ENCODE assay signal across 9 cellular contexts in genomic region chr5:74326571-74327338, GRCh38.
A peak's percentile ranks its signal among the peaks of the same experiment; 100 is the strongest.
DNase-seq lines count a peak whose midpoint lies in the region; ATAC-seq, FAIRE-seq and TF ChIP-seq lines count a peak whose summit lies in the region.
"Had no signal": no experiment of that assay in that cellular context is flagged by ENCODE, and none has a peak within 500 bp of the region (broad histone marks: within the 10 kb centered on the region; RNA-seq: fewer than 3 reads in every experiment).

No MANE protein-coding gene starts in this region.

- H4K20me1 ChIP-seq in DND-41 (ENCODE audit: insufficient read depth, low read length): no peaks in the 10 kb centered on the region
- no peaks in the 10 kb centered on the region for H4K20me1 ChIP-seq in H1 (replicated peaks in 1 of 2; ENCODE audit: control insufficient read depth in 1 of 2, insufficient read depth in 2 of 2, low read length in 2 of 2)

- H3K36me3 ChIP-seq in DND-41 (ENCODE audit: insufficient read depth, low read length) (no peaks in the 10 kb centered on the region), H1 (ENCODE audit: control insufficient read depth in 2 of 4, insufficient read depth in 4 of 4, low read length in 3 of 4) (no peaks in the 10 kb centered on the region)

- no peak overlapping the region for H3K4ac ChIP-seq in H1 (replicated peaks; ENCODE audit: insufficient read length, low read depth, low read length)

- H2BK20ac ChIP-seq in H1 (ENCODE audit: low read length): no peak overlapping the region

- H3K4me1 ChIP-seq in DND-41 (ENCODE audit: insufficient read depth, low read length) (no peaks in the 10 kb centered on the region), H1 (replicated peaks in 1 of 4; ENCODE audit: control insufficient read depth in 3 of 4, insufficient read depth in 4 of 4, low read length in 3 of 4) (peaks cover 0 to under 1% (median 0%) of the 10 kb centered on the region in 4 experiments; a peak in 1 of 7 replicates)

- no peak overlapping the region for H2BK15ac ChIP-seq in H1 (ENCODE audit: low read length)

- FAIRE-seq in H1 (lab: Jason Lieb, UNC): no peak

- no peak overlapping the region for H4K8ac ChIP-seq in H1 (ENCODE audit: extremely low read depth, insufficient read depth, low read length)

- no peaks in the 10 kb centered on the region for H3K23me2 ChIP-seq in H1 (ENCODE audit: low read depth, low read length)

- H3K27ac ChIP-seq in DND-41 (ENCODE audit: low read length): no peak overlapping the region
- peak overlapping the region; percentile 78 for H3K27ac ChIP-seq in VCaP
- H3K27ac ChIP-seq in H1 (ENCODE audit: low read depth, low read length): no peak overlapping the region
- H3K27ac ChIP-seq in coronary artery: no peak overlapping the region

- POLR2A ChIA-PET in H1 (lab: Charles Lee; ENCODE audit: partially characterized antibody): no interaction called here

- peak overlapping the region; percentile 23; the same call in 1 of the 2 replicates for H2BK12ac ChIP-seq in H1 (ENCODE audit: low read depth, low read length)

- no peak overlapping the region for H3K14ac ChIP-seq in H1 (ENCODE audit: insufficient read length)

- no peak overlapping the region for H3K23ac ChIP-seq in H1 (ENCODE audit: insufficient read length)

- no peak overlapping the region for H2BK120ac ChIP-seq in H1 (replicated peaks; ENCODE audit: low read depth, low read length)

- H3K9ac ChIP-seq in DND-41 (ENCODE audit: low read depth, low read length) (no peak overlapping the region), H1 (replicated peaks in 1 of 4; ENCODE audit: extremely low read depth in 1 of 4, low read depth in 3 of 4, low read length in 3 of 4) (no peak overlapping the region)

- H3K4me3 ChIP-seq in DND-41 (ENCODE audit: low read depth in 1 of 2, low read length in 2 of 2): no peak overlapping the region
- H3K4me3 ChIP-seq in Jurkat, Clone E6-1 (ENCODE audit: low read length): no peak overlapping the region
- no peak overlapping the region for H3K4me3 ChIP-seq in H1 (ENCODE audit: extremely low read depth in 1 of 4, insufficient read depth in 2 of 4, low read depth in 3 of 4, low read length in 4 of 4)
- no peak overlapping the region for H3K4me3 ChIP-seq in coronary artery

- H4K91ac ChIP-seq in H1 (replicated peaks; ENCODE audit: insufficient read length, low read length): no peak overlapping the region

- TF ChIP-seq POLR2A in H1 (IDR thresholded peaks at IDR 0.05; ENCODE audit: control extremely low read depth in 1 of 2, low read depth in 2 of 2, low read length in 2 of 2): no peak

- H3K56ac ChIP-seq in H1 (replicated peaks; ENCODE audit: insufficient read length, low read depth, low read length): no peak overlapping the region

- H2AK5ac ChIP-seq in H1 (ENCODE audit: low read depth, low read length): no peak overlapping the region

- TF ChIP-seq CTCF in DND-41 (IDR thresholded peaks at IDR 0.05; ENCODE audit: borderline replicate concordance, extremely low read depth, low read length, poor library complexity, severe bottlenecking) (no peak), VCaP (conservative IDR thresholded peaks at IDR 0.05) (no peak), H1 (IDR thresholded peaks at IDR 0.05; ENCODE audit: control extremely low read depth in 1 of 3, insufficient read depth in 1 of 3, low read depth in 1 of 3, low read length in 3 of 3) (no peak), coronary artery (IDR thresholded peaks at IDR 0.05) (no peak)

- ATAC-seq in DND-41 (ENCODE audit: insufficient read depth, low read depth) (peak; percentile 85), GM21447 (IDR thresholded peaks at IDR 0.05; ENCODE audit: unreplicated experiment) (peak; percentile 94)

- no peak overlapping the region for H3K4me2 ChIP-seq in DND-41 (ENCODE audit: insufficient read depth, low read length)
- H3K4me2 ChIP-seq in H1 (ENCODE audit: insufficient read depth in 1 of 2, low read depth in 2 of 2, low read length in 2 of 2): no peak overlapping the region

- H2AFZ ChIP-seq in DND-41 (ENCODE audit: low read depth, low read length): no peak overlapping the region
- 0 out of 2 replicates have a peak overlapping the region, but pooled peaks have one; percentile 41 for H2AFZ ChIP-seq in H1 (ENCODE audit: low read length)

- WGBS in H1 (ENCODE audit: extremely low coverage in 1 of 2, insufficient coverage in 1 of 2, insufficient read length in 1 of 2, insufficient replicate concordance in 2 of 2, low coverage in 1 of 2, low lambda C conversion rate in 2 of 2, missing lambda C conversion rate in 1 of 2), 2 experiments: 93% methylated on average over 6 of the region's 6 CpGs; no CpG with 5 or more reads in 1 of the 2 experiments

- no peak overlapping the region for H2BK5ac ChIP-seq in H1 (ENCODE audit: low read depth, low read length)

- no peak overlapping the region for H3K18ac ChIP-seq in H1 (ENCODE audit: extremely low read depth, low read length)

- H3K9me3 ChIP-seq in DND-41 (ENCODE audit: insufficient read depth, low read length, severe bottlenecking) (no peaks in the 10 kb centered on the region), H1 (ENCODE audit: insufficient read depth in 2 of 2, low read depth in 1 of 2, low read length in 1 of 2) (no peaks in the 10 kb centered on the region)

- CTCF ChIA-PET in H1 (lab: Charles Lee; ENCODE audit: partially characterized antibody): no interaction called here

- no peaks in the 10 kb centered on the region for H3K79me1 ChIP-seq in H1 (ENCODE audit: low read depth, low read length)

- TF ChIP-seq RAD21 in H1 (IDR thresholded peaks at IDR 0.05 in 1 of 2, conservative IDR thresholded peaks at IDR 0.05 in 1 of 2; ENCODE audit: low read depth in 2 of 2, low read length in 2 of 2): no peak

- no peak for TF ChIP-seq EP300 in H1 (IDR thresholded peaks at IDR 0.05; ENCODE audit: borderline replicate concordance in 1 of 2, low read depth in 2 of 2, low read length in 2 of 2)

- H3K27me3 ChIP-seq in DND-41 (ENCODE audit: insufficient read depth, low read length, poor library complexity): no peaks in the 10 kb centered on the region
- no peaks in the 10 kb centered on the region for H3K27me3 ChIP-seq in H1 (replicated peaks in 1 of 4; ENCODE audit: control insufficient read depth in 3 of 4, extremely low read depth in 1 of 4, insufficient read depth in 3 of 4, low read length in 3 of 4)

- H3K79me2 ChIP-seq in DND-41 (ENCODE audit: insufficient read depth, low read length) (no peaks in the 10 kb centered on the region), H1 (ENCODE audit: control insufficient read depth in 1 of 2, insufficient read depth in 2 of 2, low read length in 2 of 2) (no peaks in the 10 kb centered on the region)

- H4K5ac ChIP-seq in H1 (ENCODE audit: insufficient read length, low read depth, low read length): no peak overlapping the region

- DNase-seq in DND-41 (peak; percentile 55), H1 (ENCODE audit: low read depth in 1 of 2, low spot score in 2 of 2) (no peak), smooth muscle cell of the brain vasculature (ENCODE audit: low read depth, low spot score) (peak; percentile 88), NCI-H2081 (lab: John Stamatoyannopoulos, UW) (no peak), coronary artery (ENCODE audit: low spot score) (no peak)
- DNase-seq in Jurkat, Clone E6-1 (ENCODE audit: low read depth, low spot score): peak; percentile 84
- DNase-seq: activated B cell treated with CpG ODN at 0.5 μM for 24 hours had no signal

TF ChIP-seq in H1, 55 proteins besides CTCF, POLR2A, EP300 and RAD21:
- no peak for TF ChIP-seq SIX5 (IDR thresholded peaks at IDR 0.05; ENCODE audit: low read depth, low read length)
- TF ChIP-seq SP2 (IDR thresholded peaks at IDR 0.05; ENCODE audit: low read length): no peak
- TF ChIP-seq BCL11A (IDR thresholded peaks at IDR 0.05; ENCODE audit: low read depth in 2 of 2, low read length in 2 of 2): no peak
- TF ChIP-seq CHD1 (IDR thresholded peaks at IDR 0.05; ENCODE audit: low read depth, low read length): no peak

Comparison
In these comparisons a context has a peak if more than half of its experiments do, and no peak if none do; other contexts are left out.
1. DNase-seq: peak in DND-41 (single experiment), Jurkat, Clone E6-1 (single experiment) and smooth muscle cell of the brain vasculature (single experiment); none in H1 (0 of 2), NCI-H2081 (0 of 2) and coronary artery (single experiment).